Comparison of ENCODE assay signal across 2 cellular contexts in the genomic region with DNA sequence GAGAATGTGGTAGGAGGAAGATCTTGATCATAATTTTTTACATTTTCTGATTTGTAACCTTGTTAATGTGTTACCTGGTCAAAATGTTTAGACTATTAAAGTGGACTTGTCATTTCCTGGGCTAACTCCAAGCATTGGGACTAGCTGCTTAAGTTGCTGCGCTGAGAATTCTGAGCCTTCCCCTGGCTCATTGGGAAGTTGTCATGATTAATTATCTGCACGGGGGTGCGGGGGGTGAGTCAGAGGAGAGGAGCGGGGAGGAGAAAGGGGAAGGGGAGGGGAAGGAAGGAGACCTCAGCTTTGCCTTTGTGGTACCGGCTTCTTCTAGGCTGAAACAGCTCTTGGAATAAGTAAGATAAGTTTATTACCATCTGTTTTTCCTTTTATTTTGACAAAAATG.
TF ChIP-seq lines count a peak whose summit lies in the region.

No MANE protein-coding gene starts in this region.

TF ChIP-seq in IMR-90, 13 proteins besides CTCF, POLR2A, EP300 and RAD21:
- no peak for TF ChIP-seq SMC3 (IDR thresholded peaks at IDR 0.05; ENCODE audit: low read depth, low read length)
- TF ChIP-seq RCOR1 (IDR thresholded peaks at IDR 0.05; ENCODE audit: insufficient replicate concordance, low read length) = no peak
- TF ChIP-seq BHLHE40 (IDR thresholded peaks at IDR 0.05; ENCODE audit: low read depth, low read length) = peak; percentile 76
- TF ChIP-seq CEBPB (IDR thresholded peaks at IDR 0.05; ENCODE audit: low read depth, low read length) = no peak
- no peak for TF ChIP-seq MAFK (IDR thresholded peaks at IDR 0.05; ENCODE audit: low read depth, low read length)
- no peak for TF ChIP-seq FOS (IDR thresholded peaks at IDR 0.05; ENCODE audit: low read depth, low read length)

TF ChIP-seq in K562, 482 proteins besides CTCF, POLR2A, EP300 and RAD21:
- no peak for TF ChIP-seq HNRNPK (IDR thresholded peaks at IDR 0.05; ENCODE audit: low read depth, low read length, poor library complexity, severe bottlenecking)
- TF ChIP-seq TBL1XR1 (IDR thresholded peaks at IDR 0.05; ENCODE audit: low read length in 2 of 2) = no peak
- peak; percentile 35; the same call in 1 of the 2 replicates for TF ChIP-seq JUND (IDR thresholded peaks at IDR 0.05; ENCODE audit: borderline replicate concordance, low read depth, low read length)
- no peak for TF ChIP-seq JUND (tag; IDR thresholded peaks at IDR 0.05; ENCODE audit: borderline replicate concordance, low read depth, low read length)
- TF ChIP-seq, protein P1, sequence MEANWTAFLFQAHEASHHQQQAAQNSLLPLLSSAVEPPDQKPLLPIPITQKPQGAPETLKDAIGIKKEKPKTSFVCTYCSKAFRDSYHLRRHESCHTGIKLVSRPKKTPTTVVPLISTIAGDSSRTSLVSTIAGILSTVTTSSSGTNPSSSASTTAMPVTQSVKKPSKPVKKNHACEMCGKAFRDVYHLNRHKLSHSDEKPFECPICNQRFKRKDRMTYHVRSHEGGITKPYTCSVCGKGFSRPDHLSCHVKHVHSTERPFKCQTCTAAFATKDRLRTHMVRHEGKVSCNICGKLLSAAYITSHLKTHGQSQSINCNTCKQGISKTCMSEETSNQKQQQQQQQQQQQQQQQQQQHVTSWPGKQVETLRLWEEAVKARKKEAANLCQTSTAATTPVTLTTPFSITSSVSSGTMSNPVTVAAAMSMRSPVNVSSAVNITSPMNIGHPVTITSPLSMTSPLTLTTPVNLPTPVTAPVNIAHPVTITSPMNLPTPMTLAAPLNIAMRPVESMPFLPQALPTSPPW (CRISPR knock-in tag; IDR thresholded peaks at IDR 0.05) = peak; percentile 62
- no peak for TF ChIP-seq CHD7 (IDR thresholded peaks at IDR 0.05; ENCODE audit: low read depth, low read length)
- no peak for TF ChIP-seq KDM5B (IDR thresholded peaks at IDR 0.05; ENCODE audit: insufficient replicate concordance, low read depth, low read length)
- 0 out of 2 replicates have a peak, but pooled peaks have one; percentile 20 for TF ChIP-seq FOSL1 (tag; conservative IDR thresholded peaks at IDR 0.05)
- TF ChIP-seq ZC3H8 (IDR thresholded peaks at IDR 0.05) = no peak
